8 cellular contexts compared by ENCODE assay signal in genomic region chr5:10695055-10695649, GRCh38.
DNase-seq lines count a peak whose midpoint lies in the region; ATAC-seq and TF ChIP-seq lines count a peak whose summit lies in the region.

No MANE protein-coding gene starts in this region.

- 18% methylated on average over 7 of the region's 14 CpGs for WGBS in right lobe of liver (ENCODE audit: insufficient coverage, low coverage, low lambda C conversion rate, missing lambda C conversion rate)

- no peak overlapping the region for H3K4me3 Mint-ChIP-seq in dendritic cell treated with granulocyte-macrophage colony-stimulating factor and Interleukin-4, amounts not matched to agents 40 ng/mL and 50 ng/mL, for 4 days

- peaks cover 40% of the 10 kb centered on the region for H3K4me1 Mint-ChIP-seq in dendritic cell treated with granulocyte-macrophage colony-stimulating factor and Interleukin-4, amounts not matched to agents 40 ng/mL and 50 ng/mL, for 4 days (ENCODE audit: low read depth)

- intact Hi-C loops in dendritic cell treated with granulocyte-macrophage colony-stimulating factor and Interleukin-4, amounts not matched to agents 40 ng/mL and 50 ng/mL, for 4 days (cut with micrococcal nuclease) = loop anchor here (2.0 to 10.0 kb wide), 3 partner anchors 270 to 800 kb away; no protein-coding TSS in a partner anchor
- intact Hi-C loops in right lobe of liver (cut with DNase I) (loop anchor here in 1 of 2 donors (10.0 kb wide), 1 partner anchor 160 kb away; no protein-coding TSS in a partner anchor), tibial artery (cut with DNase I; ENCODE audit: low total_unique reads) (no loop called here)

- TF ChIP-seq CTCF in right lobe of liver (IDR thresholded peaks at IDR 0.05) = peak; percentile 63 to 91 (median 87)
- peak; percentile 56 to 78 for TF ChIP-seq CTCF in tibial artery (IDR thresholded peaks at IDR 0.05)

- H3K4me1 ChIP-seq in right lobe of liver (no peaks in the 10 kb centered on the region), tibial artery (no peaks in the 10 kb centered on the region)

- TF ChIP-seq POLR2A in right lobe of liver (IDR thresholded peaks at IDR 0.05) = no peak

- DNase-seq in DMS 273 treated with DMSO at 0.1 percent for 48 hours (lab: John Stamatoyannopoulos, UW) = peak; percentile 13
- peak; percentile 43 for DNase-seq in GM19240 (ENCODE audit: insufficient read length, low spot score)
- DNase-seq in HuH-7 (ENCODE audit: low spot score) = peak; percentile 56
- peak; percentile 59 for DNase-seq in OCI-M1 (lab: John Stamatoyannopoulos, UW)
- DNase-seq in right lobe of liver = peak; percentile 76 to 82 (median 76)
- DNase-seq in tibial artery = peak; percentile 62 to 80
- DNase-seq in stimulated activated naive CD4-positive, alpha-beta T cell treated with Interleukin-2 at 50 U/mL for 16 hours (lab: John Stamatoyannopoulos, UW) = no peak

- no peaks in the 10 kb centered on the region for H3K9me3 Mint-ChIP-seq in dendritic cell treated with granulocyte-macrophage colony-stimulating factor and Interleukin-4, amounts not matched to agents 40 ng/mL and 50 ng/mL, for 4 days

- H3K27me3 Mint-ChIP-seq in dendritic cell treated with granulocyte-macrophage colony-stimulating factor and Interleukin-4, amounts not matched to agents 40 ng/mL and 50 ng/mL, for 4 days = no peaks in the 10 kb centered on the region

- peak; percentile 92 to 97 (median 94) for ATAC-seq in right lobe of liver

- H3K9me3 ChIP-seq in right lobe of liver = no peaks in the 10 kb centered on the region
- no peaks in the 10 kb centered on the region for H3K9me3 ChIP-seq in tibial artery

- H3K4me3 ChIP-seq in right lobe of liver (no peak overlapping the region), tibial artery (no peak overlapping the region)

- H3K36me3 ChIP-seq in right lobe of liver = no peaks in the 10 kb centered on the region
- no peaks in the 10 kb centered on the region for H3K36me3 ChIP-seq in tibial artery

- no peaks in the 10 kb centered on the region for H3K27me3 ChIP-seq in right lobe of liver
- no peaks in the 10 kb centered on the region for H3K27me3 ChIP-seq in tibial artery

- H3K27ac ChIP-seq in right lobe of liver (no peak overlapping the region), tibial artery (no peak overlapping the region)

- H3K36me3 Mint-ChIP-seq in dendritic cell treated with granulocyte-macrophage colony-stimulating factor and Interleukin-4, amounts not matched to agents 40 ng/mL and 50 ng/mL, for 4 days (ENCODE audit: low read depth) = peaks cover 78% of the 10 kb centered on the region

- peak overlapping the region; percentile 60 for H3K27ac Mint-ChIP-seq in dendritic cell treated with granulocyte-macrophage colony-stimulating factor and Interleukin-4, amounts not matched to agents 40 ng/mL and 50 ng/mL, for 4 days
